In the genomic region with DNA sequence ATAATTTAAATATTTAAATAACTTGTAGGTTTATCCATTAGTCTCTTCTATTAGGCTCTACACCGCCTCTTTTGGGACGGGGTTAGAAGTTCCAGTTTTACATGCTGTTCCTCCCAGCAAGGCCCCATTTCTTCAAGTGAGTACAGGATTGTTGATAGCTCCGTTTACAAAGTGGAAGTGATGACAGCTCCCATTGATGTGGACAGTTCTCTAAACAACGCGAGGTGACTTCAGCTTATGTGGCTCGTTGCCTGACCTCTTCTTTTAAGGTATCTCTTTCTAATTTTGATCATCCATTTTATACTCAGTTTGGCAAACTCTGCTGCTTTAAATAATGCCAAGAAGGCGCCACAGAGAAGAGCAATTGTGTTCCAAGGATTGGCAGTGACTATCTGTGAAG, we compare ENCODE assay signal across 18 cellular contexts. TPM values are rescaled to one million over a fixed set of nuclear protein-coding genes. Genes with fewer than 3 reads are reported as not detected.
DNase-seq lines count a peak whose midpoint lies in the region; ATAC-seq, FAIRE-seq and TF ChIP-seq lines count a peak whose summit lies in the region.
"Had no signal": no experiment of that assay in that cellular context is flagged by ENCODE, and none has a peak within 500 bp of the region (broad histone marks: within the 10 kb centered on the region; RNA-seq: fewer than 3 reads in every experiment).

No MANE protein-coding gene starts in this region.

- H2AFZ ChIP-seq in K562 (ENCODE audit: low read depth, low read length) = no peak overlapping the region

- no TSS peak for BruUV-seq in K562 (replicated peaks; lab: Mats Ljungman, UMichigan)

- H3K79me2 ChIP-seq in K562 (ENCODE audit: control insufficient read depth, insufficient read depth, low read length) = no peaks in the 10 kb centered on the region

- WGBS in K562 (ENCODE audit: insufficient coverage, low coverage, missing lambda C conversion rate) = 77% methylated on average over 7 of the region's 7 CpGs

- H3K27ac Mint-ChIP-seq in CD4-positive, CD25-positive, alpha-beta regulatory T cell = peak overlapping the region in 2 of 3 donors; percentile 0 to 69
- peak overlapping the region; percentile 39 to 51 for H3K27ac Mint-ChIP-seq in natural killer cell treated with Interleukin-12 subunit alpha and Interleukin-12 subunit beta and Interleukin-15 and Interleukin-18, amount 100 ng/mL, for 72 hours

- FAIRE-seq in K562 (lab: Jason Lieb, UNC) = no peak
- FAIRE-seq: HTR-8/SVneo had no signal

- peaks cover 39% of the 10 kb centered on the region for H3K36me3 Mint-ChIP-seq in CD4-positive, CD25-positive, alpha-beta regulatory T cell
- H3K36me3 Mint-ChIP-seq in natural killer cell treated with Interleukin-12 subunit alpha and Interleukin-12 subunit beta and Interleukin-15 and Interleukin-18, amount 100 ng/mL, for 72 hours = peaks cover 19% of the 10 kb centered on the region

- peaks cover 62% of the 10 kb centered on the region for H3K36me3 ChIP-seq in CD4-positive, CD25-positive, alpha-beta regulatory T cell (ENCODE audit: control insufficient read depth, insufficient read depth, low read length)
- H3K36me3 ChIP-seq in K562 (ENCODE audit: control insufficient read depth, insufficient read depth, low read length) = peaks cover 76% of the 10 kb centered on the region

- no peaks in the 10 kb centered on the region for H3K27me3 ChIP-seq in CD4-positive, CD25-positive, alpha-beta regulatory T cell (ENCODE audit: control insufficient read depth, insufficient read depth, low read length)
- no peaks in the 10 kb centered on the region for H3K27me3 ChIP-seq in K562 (ENCODE audit: control insufficient read depth in 2 of 2, insufficient read depth in 2 of 2, low read length in 2 of 2)

- TF ChIP-seq CTCF in K562 (IDR thresholded peaks at IDR 0.05 in 2 of 3, conservative IDR thresholded peaks at IDR 0.05 in 1 of 3; ENCODE audit: insufficient read depth in 2 of 3, low read depth in 1 of 3, low read length in 3 of 3) = no peak

- H3K27me3 Mint-ChIP-seq in CD4-positive, CD25-positive, alpha-beta regulatory T cell = no peaks in the 10 kb centered on the region
- H3K27me3 Mint-ChIP-seq in natural killer cell treated with Interleukin-12 subunit alpha and Interleukin-12 subunit beta and Interleukin-15 and Interleukin-18, amount 100 ng/mL, for 72 hours = no peaks in the 10 kb centered on the region

- H3K4me1 ChIP-seq in CD4-positive, CD25-positive, alpha-beta regulatory T cell (ENCODE audit: control insufficient read depth, insufficient read depth, low read length, poor library complexity, severe bottlenecking) = no peaks in the 10 kb centered on the region
- no peaks in the 10 kb centered on the region for H3K4me1 ChIP-seq in K562 (replicated peaks in 1 of 2; ENCODE audit: control insufficient read depth in 2 of 2, insufficient read depth in 2 of 2, low read length in 2 of 2)

- no peak for TF ChIP-seq RAD21 in K562 (CRISPR knock-in tag; conservative IDR thresholded peaks at IDR 0.05 in 1 of 2, IDR thresholded peaks at IDR 0.05 in 1 of 2)

- H3K9me3 ChIP-seq in CD4-positive, CD25-positive, alpha-beta regulatory T cell (ENCODE audit: control insufficient read depth in 2 of 2, low read length in 2 of 2) = no peaks in the 10 kb centered on the region
- peaks cover 3% of the 10 kb centered on the region; the same call in 1 of the 2 replicates for H3K9me3 ChIP-seq in K562 (replicated peaks; ENCODE audit: control insufficient read depth, insufficient read depth, low read depth, low read length)

- no peak overlapping the region for H3K27ac ChIP-seq in CD4-positive, CD25-positive, alpha-beta regulatory T cell (ENCODE audit: insufficient read depth, low read length, poor library complexity, severe bottlenecking)
- no peak overlapping the region for H3K27ac ChIP-seq in K562 (ENCODE audit: extremely low read depth, low read depth, low read length)

- no peaks in the 10 kb centered on the region for H3K9me1 ChIP-seq in K562 (ENCODE audit: control insufficient read depth, insufficient read depth, low read length)

- no peak overlapping the region for H3K4me3 ChIP-seq in CD4-positive, CD25-positive, alpha-beta regulatory T cell (ENCODE audit: low read depth, low read length)
- no peak overlapping the region for H3K4me3 ChIP-seq in K562

- intact Hi-C loops in K562 (cut with micrococcal nuclease) = loop anchor here (5.0 kb wide), 2 partner anchors 92 to 683 kb away; no protein-coding TSS in a partner anchor
- intact Hi-C loops in left cardiac atrium (cut with DNase I) = loop anchor here (5.0 to 10.0 kb wide), 3 partner anchors 87 to 293 kb away; no protein-coding TSS in a partner anchor

- no peak for TF ChIP-seq EP300 in K562 (IDR thresholded peaks at IDR 0.05; ENCODE audit: low read length)

- no peak overlapping the region for H3K4me3 Mint-ChIP-seq in CD4-positive, CD25-positive, alpha-beta regulatory T cell
- no peak overlapping the region for H3K4me3 Mint-ChIP-seq in natural killer cell treated with Interleukin-12 subunit alpha and Interleukin-12 subunit beta and Interleukin-15 and Interleukin-18, amount 100 ng/mL, for 72 hours
- H3K4me3 Mint-ChIP-seq: CD8-positive, alpha-beta T cell had no signal

- TF ChIP-seq POLR2A in K562 (conservative IDR thresholded peaks at IDR 0.05) = no peak

- CTCF ChIA-PET in K562 (lab: Yijun Ruan, JAX; ENCODE audit: low intra/inter-chr PET ratio) = no interaction called here

- H3K4me2 ChIP-seq in K562 (ENCODE audit: insufficient read depth, low read length) = no peak overlapping the region

- ATAC-seq in CD4-positive, CD25-positive, alpha-beta regulatory T cell (ENCODE audit: low read depth in 2 of 2) = no peak
- ATAC-seq in K562 (no peak), left cardiac atrium (peak; percentile 66 to 68), GM21786 (IDR thresholded peaks at IDR 0.05; ENCODE audit: unreplicated experiment) (no peak)
- ATAC-seq in natural killer cell treated with Interleukin-12 subunit alpha and Interleukin-12 subunit beta and Interleukin-15 and Interleukin-18, amount 100 ng/mL, for 72 hours = no peak
- ATAC-seq: CD8-positive, alpha-beta T cell; PC-3 had no signal

- peaks cover 0 to 3% (median 0%) of the 10 kb centered on the region in 7 donors for H3K9me3 Mint-ChIP-seq in CD4-positive, CD25-positive, alpha-beta regulatory T cell
- H3K9me3 Mint-ChIP-seq in natural killer cell treated with Interleukin-12 subunit alpha and Interleukin-12 subunit beta and Interleukin-15 and Interleukin-18, amount 100 ng/mL, for 72 hours = no peaks in the 10 kb centered on the region

- peaks cover 0 to 15% (median 6%) of the 10 kb centered on the region in 4 donors for H3K4me1 Mint-ChIP-seq in CD4-positive, CD25-positive, alpha-beta regulatory T cell
- H3K4me1 Mint-ChIP-seq in natural killer cell treated with Interleukin-12 subunit alpha and Interleukin-12 subunit beta and Interleukin-15 and Interleukin-18, amount 100 ng/mL, for 72 hours (ENCODE audit: low read depth in 2 of 2) = peaks cover 12 to 17% of the 10 kb centered on the region in 2 donors

- POLR2A ChIA-PET in K562 (lab: Yijun Ruan, JAX) = interaction anchor here (0.6 to 1.8 kb wide), 5 partner anchors 9 to 601 kb away, joined by 3 to 8 read pairs (median 4); partner anchors contain the start of genes ATF3, DTL and INTS7

- in situ Hi-C loops in K562 (cut with MboI) = loop anchor here (25.0 kb wide), 1 partner anchor 678 kb away; the partner anchor contains the start of gene NEK2

- H4K20me1 ChIP-seq in K562 (replicated peaks; ENCODE audit: control insufficient read depth, insufficient read depth, low read length) = no peaks in the 10 kb centered on the region

- no peak for DNase-seq in CD4-positive, CD25-positive, alpha-beta regulatory T cell
- DNase-seq in K562 (ENCODE audit: extremely low read depth in 1 of 4, low spot score in 3 of 4) (no peak), left cardiac atrium (no peak), GF-D8 (lab: John Stamatoyannopoulos, UW) (no peak), kidney tubule cell (ENCODE audit: low spot score) (no peak), putamen (ENCODE audit: low spot score) (no peak)
- DNase-seq in natural killer cell treated with Interleukin-12 subunit alpha and Interleukin-12 subunit beta and Interleukin-15 and Interleukin-18, amount 100 ng/mL, for 72 hours (ENCODE audit: low spot score) = no peak
- DNase-seq: ACHN; CD8-positive, alpha-beta T cell; DND-41; GDM1; GOT3; KBM-7; NCI-H1092; NCI-H226; PC-3 had no signal

- no peak overlapping the region for H3K9ac ChIP-seq in K562 (ENCODE audit: insufficient read depth in 1 of 2, low read depth in 2 of 2, low read length in 2 of 2)

RNA-seq across cellular contexts. Expression of gene PACC1, which starts 49.7 kb away (rescaled TPM):
- total RNA-seq in CD4-positive, CD25-positive, alpha-beta regulatory T cell = 7.4 TPM
- polyA plus RNA-seq in CD4-positive, CD25-positive, alpha-beta regulatory T cell = 10 to 100 TPM; 11.5 to 17.3 (median 15.2) TPM
- 20.1 and 37.7 TPM in 2 replicates for total RNA-seq in K562 (2011; cell fraction: chromatin; rRNA removed; ENCODE audit: low replicate concordance)
- total RNA-seq in K562 (2011; cell fraction: nucleolus; rRNA removed) = 34.2 and 37.6 TPM in 2 replicates
- total RNA-seq in K562 (2011; cell fraction: nucleoplasm; rRNA removed) = 23.3 and 27.4 TPM in 2 replicates
- total RNA-seq in K562 (2014; rRNA removed) = 10.2 and 19.9 TPM in 2 replicates
- total RNA-seq in K562 (2014; rRNA removed; fragmentation: Illumina TruSeq; extraction: Trizol) = 17.7 and 19.3 TPM in 2 replicates
- 16.4 and 17.9 TPM in 2 replicates for total RNA-seq in K562 (2015; rRNA removed; fragmentation: Illumina TruSeq; extraction: Trizol)
- total RNA-seq in K562 (2021) = 14.7 and 18.1 TPM in 2 replicates
- 17.3 and 22.0 TPM in 2 replicates for polyA plus RNA-seq in K562 (2011; rRNA removed)
- 23.6 and 25.5 TPM in 2 replicates for polyA plus RNA-seq in K562 (2011; cell fraction: cytosol; rRNA removed)
- 22.9 and 24.1 TPM in 2 replicates for polyA plus RNA-seq in K562 (2011; cell fraction: nucleus; rRNA removed)
- 7.3 and 12.3 TPM in 2 replicates for polyA plus RNA-seq in K562 (2012)
- 13.1 and 14.9 TPM in 2 replicates for polyA plus RNA-seq in K562 (2014; fragmentation: Illumina TruSeq; extraction: Trizol)
- polyA plus RNA-seq in K562 (2014; fragmentation: Nextera tagmentation; extraction: Ambion mirVana) = 10 to 100 TPM in 1 of 2 experiments, 1 to 10 TPM in 1; 7.1 to 10.6 TPM
- polyA plus RNA-seq in K562 (2014; rRNA removed) = 14.3 and 15.3 TPM in 2 replicates
- polyA minus RNA-seq in K562 (2011; rRNA and poly(A)+ RNA removed) = 21.0 and 27.3 TPM in 2 replicates
- polyA minus RNA-seq in K562 (2011; cell fraction: cytosol; rRNA and poly(A)+ RNA removed) = 19.5 and 19.6 TPM in 2 replicates
- 23.6 and 30.5 TPM in 2 replicates for polyA minus RNA-seq in K562 (2011; cell fraction: nucleus; rRNA and poly(A)+ RNA removed)
- 1 to 10 TPM; 3.3 to 3.4 TPM for total RNA-seq in left cardiac atrium
- total RNA-seq in natural killer cell treated with Interleukin-12 subunit alpha and Interleukin-12 subunit beta and Interleukin-15 and Interleukin-18, amount 100 ng/mL, for 72 hours = 10 to 100 TPM; 11.8 to 26.6 TPM

Comparison
In these comparisons a context has a peak if more than half of its experiments do, and no peak if none do; other contexts are left out.
1. ATAC-seq: peak in left cardiac atrium (2 of 2); none in CD4-positive, CD25-positive, alpha-beta regulatory T cell (0 of 2), K562 (single experiment), natural killer cell treated with Interleukin-12 subunit alpha and Interleukin-12 subunit beta and Interleukin-15 and Interleukin-18, amount 100 ng/mL, for 72 hours (0 of 2) and GM21786 (single experiment).